Comparison of ENCODE assay signal across 1 cellular context in the genomic region with DNA sequence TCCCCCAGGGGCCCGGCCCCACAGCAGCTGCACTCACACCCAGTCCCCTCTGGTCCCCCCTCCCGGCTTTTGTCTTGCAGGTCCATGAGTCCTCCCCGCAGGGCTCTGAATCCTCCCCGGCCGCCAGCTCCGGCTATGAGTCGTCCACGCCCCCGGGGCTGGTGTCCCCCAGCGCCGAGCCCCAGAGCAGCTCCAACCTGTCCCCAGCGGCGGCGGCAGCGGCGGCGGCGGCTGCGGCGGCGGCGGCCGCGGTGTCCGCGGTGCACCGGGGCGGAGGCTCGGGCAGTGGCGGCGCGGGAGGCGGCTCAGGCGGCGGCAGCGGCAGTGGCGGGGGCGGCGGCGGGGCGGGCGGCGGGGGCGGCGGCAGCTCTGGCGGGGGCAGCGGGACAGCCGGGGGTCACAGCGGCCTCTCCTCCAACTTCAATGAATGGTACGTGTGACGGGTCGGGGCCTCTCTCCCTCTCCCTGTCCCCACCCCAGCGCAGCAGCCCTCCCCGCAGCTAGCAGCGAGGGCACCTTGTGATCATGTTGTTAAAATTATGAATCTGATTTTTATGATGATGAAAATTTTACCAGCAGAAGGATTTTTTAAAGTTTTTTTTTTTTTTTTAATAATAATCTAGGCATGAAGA.
A peak's percentile ranks its signal among the peaks of the same experiment; 100 is the strongest.
TF ChIP-seq lines count a peak whose summit lies in the region.

No MANE protein-coding gene starts in this region.

TF ChIP-seq in HEK293, 187 proteins besides CTCF, POLR2A, EP300 and RAD21 (continued from another document):
- TF ChIP-seq REST (tag by site-specific recombination; IDR thresholded peaks at IDR 0.05) (no peak), ZNF324 (tag by site-specific recombination; IDR thresholded peaks at IDR 0.05) (no peak), SP3 (tag by site-specific recombination; IDR thresholded peaks at IDR 0.05) (no peak), PRDM4 (tag by site-specific recombination; IDR thresholded peaks at IDR 0.05) (no peak), SP2 (tag by site-specific recombination; IDR thresholded peaks at IDR 0.05) (no peak; the same call in 1 of the 2 replicates), KLF8 (tag by site-specific recombination; IDR thresholded peaks at IDR 0.05) (0 out of 2 replicates have a peak, but pooled peaks have one; percentile 6), WT1 (tag by site-specific recombination; IDR thresholded peaks at IDR 0.05) (0 out of 2 replicates have a peak, but pooled peaks have one; percentile 6), GLIS1 (tag by site-specific recombination; IDR thresholded peaks at IDR 0.05) (0 out of 2 replicates have a peak, but pooled peaks have one; percentile 3), ZNF10 (tag by site-specific recombination; IDR thresholded peaks at IDR 0.05) (no peak), ZNF571 (tag by site-specific recombination; IDR thresholded peaks at IDR 0.05) (no peak), GLIS2 (tag by site-specific recombination; IDR thresholded peaks at IDR 0.05) (0 out of 2 replicates have a peak, but pooled peaks have one; percentile 35), ZNF48 (tag by site-specific recombination; IDR thresholded peaks at IDR 0.05) (no peak), ZFP41 (tag by site-specific recombination; IDR thresholded peaks at IDR 0.05; ENCODE audit: borderline replicate concordance) (no peak), RBAK (tag by site-specific recombination; IDR thresholded peaks at IDR 0.05) (no peak), ZNF76 (tag by site-specific recombination; IDR thresholded peaks at IDR 0.05; ENCODE audit: borderline replicate concordance, low read depth) (no peak), PRDM6 (tag by site-specific recombination; IDR thresholded peaks at IDR 0.05) (no peak), ZNF133 (tag by site-specific recombination; IDR thresholded peaks at IDR 0.05) (no peak), ZNF214 (tag by site-specific recombination; IDR thresholded peaks at IDR 0.05; ENCODE audit: borderline replicate concordance) (no peak), SETDB1 (IDR thresholded peaks at IDR 0.05; ENCODE audit: insufficient read length, low read length) (no peak), ZNF785 (tag by site-specific recombination; IDR thresholded peaks at IDR 0.05) (no peak), ZNF561 (tag by site-specific recombination; IDR thresholded peaks at IDR 0.05; ENCODE audit: borderline replicate concordance) (no peak; the same call in 1 of the 2 replicates)
- TF ChIP-seq, protein P1, sequence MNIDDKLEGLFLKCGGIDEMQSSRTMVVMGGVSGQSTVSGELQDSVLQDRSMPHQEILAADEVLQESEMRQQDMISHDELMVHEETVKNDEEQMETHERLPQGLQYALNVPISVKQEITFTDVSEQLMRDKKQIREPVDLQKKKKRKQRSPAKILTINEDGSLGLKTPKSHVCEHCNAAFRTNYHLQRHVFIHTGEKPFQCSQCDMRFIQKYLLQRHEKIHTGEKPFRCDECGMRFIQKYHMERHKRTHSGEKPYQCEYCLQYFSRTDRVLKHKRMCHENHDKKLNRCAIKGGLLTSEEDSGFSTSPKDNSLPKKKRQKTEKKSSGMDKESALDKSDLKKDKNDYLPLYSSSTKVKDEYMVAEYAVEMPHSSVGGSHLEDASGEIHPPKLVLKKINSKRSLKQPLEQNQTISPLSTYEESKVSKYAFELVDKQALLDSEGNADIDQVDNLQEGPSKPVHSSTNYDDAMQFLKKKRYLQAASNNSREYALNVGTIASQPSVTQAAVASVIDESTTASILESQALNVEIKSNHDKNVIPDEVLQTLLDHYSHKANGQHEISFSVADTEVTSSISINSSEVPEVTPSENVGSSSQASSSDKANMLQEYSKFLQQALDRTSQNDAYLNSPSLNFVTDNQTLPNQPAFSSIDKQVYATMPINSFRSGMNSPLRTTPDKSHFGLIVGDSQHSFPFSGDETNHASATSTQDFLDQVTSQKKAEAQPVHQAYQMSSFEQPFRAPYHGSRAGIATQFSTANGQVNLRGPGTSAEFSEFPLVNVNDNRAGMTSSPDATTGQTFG (tag by site-specific recombination; IDR thresholded peaks at IDR 0.05; ENCODE audit: borderline replicate concordance): no peak
- TF ChIP-seq, protein P2, sequence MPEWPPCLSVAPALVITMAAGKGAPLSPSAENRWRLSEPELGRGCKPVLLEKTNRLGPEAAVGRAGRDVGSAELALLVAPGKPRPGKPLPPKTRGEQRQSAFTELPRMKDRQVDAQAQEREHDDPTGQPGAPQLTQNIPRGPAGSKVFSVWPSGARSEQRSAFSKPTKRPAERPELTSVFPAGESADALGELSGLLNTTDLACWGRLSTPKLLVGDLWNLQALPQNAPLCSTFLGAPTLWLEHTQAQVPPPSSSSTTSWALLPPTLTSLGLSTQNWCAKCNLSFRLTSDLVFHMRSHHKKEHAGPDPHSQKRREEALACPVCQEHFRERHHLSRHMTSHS (tag by site-specific recombination; IDR thresholded peaks at IDR 0.05): no peak
- TF ChIP-seq, protein P3, sequence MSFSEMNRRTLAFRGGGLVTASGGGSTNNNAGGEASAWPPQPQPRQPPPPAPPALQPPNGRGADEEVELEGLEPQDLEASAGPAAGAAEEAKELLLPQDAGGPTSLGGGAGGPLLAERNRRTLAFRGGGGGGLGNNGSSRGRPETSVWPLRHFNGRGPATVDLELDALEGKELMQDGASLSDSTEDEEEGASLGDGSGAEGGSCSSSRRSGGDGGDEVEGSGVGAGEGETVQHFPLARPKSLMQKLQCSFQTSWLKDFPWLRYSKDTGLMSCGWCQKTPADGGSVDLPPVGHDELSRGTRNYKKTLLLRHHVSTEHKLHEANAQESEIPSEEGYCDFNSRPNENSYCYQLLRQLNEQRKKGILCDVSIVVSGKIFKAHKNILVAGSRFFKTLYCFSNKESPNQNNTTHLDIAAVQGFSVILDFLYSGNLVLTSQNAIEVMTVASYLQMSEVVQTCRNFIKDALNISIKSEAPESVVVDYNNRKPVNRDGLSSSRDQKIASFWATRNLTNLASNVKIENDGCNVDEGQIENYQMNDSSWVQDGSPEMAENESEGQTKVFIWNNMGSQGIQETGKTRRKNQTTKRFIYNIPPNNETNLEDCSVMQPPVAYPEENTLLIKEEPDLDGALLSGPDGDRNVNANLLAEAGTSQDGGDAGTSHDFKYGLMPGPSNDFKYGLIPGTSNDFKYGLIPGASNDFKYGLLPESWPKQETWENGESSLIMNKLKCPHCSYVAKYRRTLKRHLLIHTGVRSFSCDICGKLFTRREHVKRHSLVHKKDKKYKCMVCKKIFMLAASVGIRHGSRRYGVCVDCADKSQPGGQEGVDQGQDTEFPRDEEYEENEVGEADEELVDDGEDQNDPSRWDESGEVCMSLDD (tag by site-specific recombination; IDR thresholded peaks at IDR 0.05): no peak
- TF ChIP-seq, protein P4, sequence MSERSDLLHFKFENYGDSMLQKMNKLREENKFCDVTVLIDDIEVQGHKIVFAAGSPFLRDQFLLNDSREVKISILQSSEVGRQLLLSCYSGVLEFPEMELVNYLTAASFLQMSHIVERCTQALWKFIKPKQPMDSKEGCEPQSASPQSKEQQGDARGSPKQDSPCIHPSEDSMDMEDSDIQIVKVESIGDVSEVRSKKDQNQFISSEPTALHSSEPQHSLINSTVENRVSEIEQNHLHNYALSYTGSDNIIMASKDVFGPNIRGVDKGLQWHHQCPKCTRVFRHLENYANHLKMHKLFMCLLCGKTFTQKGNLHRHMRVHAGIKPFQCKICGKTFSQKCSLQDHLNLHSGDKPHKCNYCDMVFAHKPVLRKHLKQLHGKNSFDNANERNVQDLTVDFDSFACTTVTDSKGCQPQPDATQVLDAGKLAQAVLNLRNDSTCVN (tag by site-specific recombination; optimal IDR thresholded peaks at IDR 0.05): peak; percentile 58
- TF ChIP-seq, protein P5, sequence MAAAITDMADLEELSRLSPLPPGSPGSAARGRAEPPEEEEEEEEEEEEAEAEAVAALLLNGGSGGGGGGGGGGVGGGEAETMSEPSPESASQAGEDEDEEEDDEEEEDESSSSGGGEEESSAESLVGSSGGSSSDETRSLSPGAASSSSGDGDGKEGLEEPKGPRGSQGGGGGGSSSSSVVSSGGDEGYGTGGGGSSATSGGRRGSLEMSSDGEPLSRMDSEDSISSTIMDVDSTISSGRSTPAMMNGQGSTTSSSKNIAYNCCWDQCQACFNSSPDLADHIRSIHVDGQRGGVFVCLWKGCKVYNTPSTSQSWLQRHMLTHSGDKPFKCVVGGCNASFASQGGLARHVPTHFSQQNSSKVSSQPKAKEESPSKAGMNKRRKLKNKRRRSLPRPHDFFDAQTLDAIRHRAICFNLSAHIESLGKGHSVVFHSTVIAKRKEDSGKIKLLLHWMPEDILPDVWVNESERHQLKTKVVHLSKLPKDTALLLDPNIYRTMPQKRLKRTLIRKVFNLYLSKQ (tag by site-specific recombination; IDR thresholded peaks at IDR 0.05; ENCODE audit: borderline replicate concordance): no peak
